In genomic region chr22:27581688-27582087, GRCh38 we compare ENCODE assay signal across 13 cellular contexts.
A peak's percentile ranks its signal among the peaks of the same experiment; 100 is the strongest.
DNase-seq lines count a peak whose midpoint lies in the region; ATAC-seq and TF ChIP-seq lines count a peak whose summit lies in the region.
"Had no signal": no experiment of that assay in that cellular context is flagged by ENCODE, and none has a peak within 500 bp of the region (broad histone marks: within the 10 kb centered on the region; RNA-seq: fewer than 3 reads in every experiment).

No MANE protein-coding gene starts in this region.

- 71 to 78% methylated on average over 8 of the region's 8 CpGs for WGBS in lung, 2 donors

- H3K4me1 ChIP-seq in lung (ENCODE audit: control insufficient read depth in 2 of 2, insufficient read depth in 2 of 2, low read length in 2 of 2), result peaks cover 0 to 1% of the 10 kb centered on the region in 2 donors

- no peak for TF ChIP-seq CTCF in fibroblast of pulmonary artery (IDR thresholded peaks at IDR 0.05; ENCODE audit: low read length, missing control alignments)
- no peak for TF ChIP-seq CTCF in lung (IDR thresholded peaks at IDR 0.05; ENCODE audit: control extremely low read depth, extremely low read depth)
- no peak for TF ChIP-seq CTCF in brain microvascular endothelial cell (IDR thresholded peaks at IDR 0.05; ENCODE audit: low read depth, low read length, missing control alignments)

- no peak overlapping the region for H3K4me3 ChIP-seq in fibroblast of pulmonary artery (replicated peaks; ENCODE audit: low read depth, low read length)
- no peak overlapping the region for H3K4me3 ChIP-seq in lung
- no peak overlapping the region for H3K4me3 ChIP-seq in brain microvascular endothelial cell (ENCODE audit: low read depth, low read length)

- DNase-seq in HCEC 1CT (peak; percentile 2), fibroblast of pulmonary artery (ENCODE audit: low read depth) (peak; percentile 47), lung (ENCODE audit: low spot score) (peak; percentile 67), superior temporal gyrus (ENCODE audit: extremely low spot score) (peak; percentile 88), brain microvascular endothelial cell (no peak), NCI-H82 (lab: John Stamatoyannopoulos, UW) (no peak), DMS53 treated with DMSO at 0.1 percent for 48 hours (lab: John Stamatoyannopoulos, UW; ENCODE audit: unreplicated experiment) (no peak)
- DNase-seq: activated CD8-positive, alpha-beta T cell treated with anti-CD3 and anti-CD28 coated beads, Interleukin-2, amount 10 ng/mL, durations not matched to agents 7 days and 5 days; activated naive CD4-positive, alpha-beta T cell treated with anti-CD3 and anti-CD28 coated beads for 36 hours; effector CD4-positive, alpha-beta T cell; NCI-H2081 treated with DMSO at 0.1 percent for 48 hours; stimulated activated CD4-positive, alpha-beta T cell treated with anti-CD3 and anti-CD28 coated beads, Interleukin-4, amount 100 ng/mL, for 24 hours had no signal

- H3K27ac ChIP-seq in lung (ENCODE audit: low read depth in 1 of 2, low read length in 1 of 2), result no peak overlapping the region
- no peak overlapping the region for H3K27ac ChIP-seq in brain microvascular endothelial cell

- H3K27me3 ChIP-seq in lung (ENCODE audit: control insufficient read depth, insufficient read depth) (no peaks in the 10 kb centered on the region), brain microvascular endothelial cell (replicated peaks) (no peaks in the 10 kb centered on the region)

- in situ Hi-C loops in brain microvascular endothelial cell (cut with HindIII; ENCODE audit: low pct_ligation_motif_present, low sequenced_read_pairs), result no loop called here

- H3K36me3 ChIP-seq in lung (ENCODE audit: control insufficient read depth in 2 of 2, insufficient read depth in 2 of 2, low read length in 2 of 2) (no peaks in the 10 kb centered on the region), brain microvascular endothelial cell (replicated peaks) (no peaks in the 10 kb centered on the region)

- H3K9me3 ChIP-seq in lung (ENCODE audit: control insufficient read depth in 2 of 2, insufficient read depth in 1 of 2, low read length in 1 of 2), result no peaks in the 10 kb centered on the region

- no peak for ATAC-seq in lung (ENCODE audit: insufficient read depth, low FRiP score)
- no peak for ATAC-seq in GM19455 (IDR thresholded peaks at IDR 0.05; ENCODE audit: unreplicated experiment)
- ATAC-seq: activated CD8-positive, alpha-beta T cell treated with anti-CD3 and anti-CD28 coated beads, Interleukin-2, amount 10 ng/mL, durations not matched to agents 7 days and 5 days had no signal

Comparison
In these comparisons a context has a peak if more than half of its experiments do, and no peak if none do; other contexts are left out.
1. DNase-seq: peak in HCEC 1CT (single experiment), fibroblast of pulmonary artery (single experiment), lung (single experiment) and superior temporal gyrus (single experiment); none in brain microvascular endothelial cell (single experiment), NCI-H82 (single experiment) and DMS53 treated with DMSO at 0.1 percent for 48 hours (single experiment).